Comparison of ENCODE assay signal across 1 cellular context in the genomic region with DNA sequence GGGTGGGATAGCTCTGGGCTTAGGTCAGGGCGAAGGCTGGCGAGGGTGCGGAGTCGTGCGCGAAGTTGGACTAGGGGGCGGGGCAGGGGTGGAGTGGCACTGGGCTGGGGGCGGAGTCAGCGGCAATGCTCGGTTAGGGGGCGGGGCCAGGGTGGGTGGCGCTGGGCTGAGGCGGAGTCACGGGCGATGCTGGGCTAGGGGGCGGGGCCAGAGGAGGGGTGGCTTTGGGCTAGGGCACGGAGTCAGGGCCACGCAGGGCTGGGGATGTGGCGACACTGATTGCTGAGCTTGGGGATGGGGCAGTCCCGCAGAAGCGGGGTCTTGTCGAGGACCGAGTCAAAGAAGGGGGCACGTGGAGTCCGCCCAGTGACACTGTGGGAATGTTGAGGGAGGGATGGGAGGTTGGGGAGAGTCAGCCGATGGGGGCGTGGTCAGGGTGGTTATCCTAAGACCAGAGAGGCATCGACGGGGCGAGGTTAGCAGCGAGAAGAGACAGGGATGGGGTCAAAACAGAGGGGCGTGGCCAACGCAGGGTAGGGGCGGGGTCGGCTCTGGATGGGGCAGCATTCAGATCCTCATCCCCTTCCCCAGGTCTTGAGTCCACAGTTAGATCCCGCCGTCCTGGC.
TF ChIP-seq lines count a peak whose summit lies in the region.

No MANE protein-coding gene starts in this region.

TF ChIP-seq in H1, 55 proteins besides CTCF, POLR2A, EP300 and RAD21:
- no peak for TF ChIP-seq KDM4A (IDR thresholded peaks at IDR 0.05; ENCODE audit: low read depth, low read length, severe bottlenecking)
- no peak for TF ChIP-seq MAFK (IDR thresholded peaks at IDR 0.05; ENCODE audit: low read depth, low read length)
- TF ChIP-seq, protein P1, sequence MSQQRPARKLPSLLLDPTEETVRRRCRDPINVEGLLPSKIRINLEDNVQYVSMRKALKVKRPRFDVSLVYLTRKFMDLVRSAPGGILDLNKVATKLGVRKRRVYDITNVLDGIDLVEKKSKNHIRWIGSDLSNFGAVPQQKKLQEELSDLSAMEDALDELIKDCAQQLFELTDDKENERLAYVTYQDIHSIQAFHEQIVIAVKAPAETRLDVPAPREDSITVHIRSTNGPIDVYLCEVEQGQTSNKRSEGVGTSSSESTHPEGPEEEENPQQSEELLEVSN (IDR thresholded peaks at IDR 0.05) = 0 out of 2 replicates have a peak, but pooled peaks have one; percentile 17
- TF ChIP-seq SIRT6 (IDR thresholded peaks at IDR 0.05; ENCODE audit: low read length) = no peak
- no peak for TF ChIP-seq SIX5 (IDR thresholded peaks at IDR 0.05; ENCODE audit: low read depth, low read length)
- peak in 1 of 2 experiments; percentile 66; a peak in 1 of 4 replicates for TF ChIP-seq SIN3A (conservative IDR thresholded peaks at IDR 0.05 in 1 of 2, IDR thresholded peaks at IDR 0.05 in 1 of 2; ENCODE audit: low read depth in 1 of 2, low read length in 2 of 2)
- no peak for TF ChIP-seq SUZ12 (IDR thresholded peaks at IDR 0.05; ENCODE audit: low read length)
- TF ChIP-seq EZH2 (IDR thresholded peaks at IDR 0.05; ENCODE audit: low read depth, low read length, severe bottlenecking) = no peak
- TF ChIP-seq SP4 (IDR thresholded peaks at IDR 0.05; ENCODE audit: low read length) = 0 out of 2 replicates have a peak, but pooled peaks have one; percentile 40
- TF ChIP-seq FOSL1 (IDR thresholded peaks at IDR 0.05; ENCODE audit: insufficient read depth, low read depth, low read length) = no peak
- peak; percentile 73 for TF ChIP-seq SP1 (IDR thresholded peaks at IDR 0.05; ENCODE audit: low read depth, low read length)
- TF ChIP-seq RBBP5 (IDR thresholded peaks at IDR 0.05; ENCODE audit: borderline replicate concordance, low read depth, low read length) = no peak
TF ChIP-seq in H1: peak in this region for 4.
